ENCODE assay signal across 11 cellular contexts in the genomic region with DNA sequence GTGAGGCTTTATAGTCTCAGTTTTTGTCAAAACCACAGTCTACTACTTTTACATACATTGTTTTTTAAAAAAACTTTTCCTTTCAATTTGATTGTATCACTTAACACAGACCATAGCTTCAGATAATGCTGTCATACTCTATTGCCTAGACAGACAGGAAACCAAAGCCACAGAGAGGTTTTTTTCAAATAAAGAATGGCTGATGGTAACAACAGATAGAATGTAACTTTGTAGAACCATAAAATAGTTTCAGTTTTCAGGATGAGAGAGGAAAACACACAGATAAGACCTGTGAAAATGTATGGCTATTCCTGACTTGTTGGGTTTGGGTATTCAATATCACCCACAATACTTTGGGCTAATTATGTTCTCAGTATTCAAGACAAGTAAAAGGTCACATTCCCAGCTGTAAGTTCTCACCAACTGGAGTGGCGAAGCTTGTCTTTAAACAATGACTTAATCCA.
DNase-seq lines count a peak whose midpoint lies in the region; ATAC-seq and TF ChIP-seq lines count a peak whose summit lies in the region.
"Had no signal": no experiment of that assay in that cellular context is flagged by ENCODE, and none has a peak within 500 bp of the region (broad histone marks: within the 10 kb centered on the region; RNA-seq: fewer than 3 reads in every experiment).

No MANE protein-coding gene starts in this region.

- no peak overlapping the region for H3K9ac ChIP-seq in Loucy (ENCODE audit: low read depth, low read length, poor library complexity, severe bottlenecking)

- no peaks in the 10 kb centered on the region for H3K27me3 ChIP-seq in Loucy (ENCODE audit: insufficient read depth, low read length, poor library complexity, severe bottlenecking)

- H3K9me3 ChIP-seq in Loucy (ENCODE audit: insufficient read depth, low read depth, low read length): no peaks in the 10 kb centered on the region
- H3K9me3 ChIP-seq: heart right ventricle had no signal

- no peaks in the 10 kb centered on the region for H3K9me2 ChIP-seq in Loucy (replicated peaks; ENCODE audit: low read depth, low read length)

- H3K27me3 Mint-ChIP-seq in naive B cell: peaks cover 0 to 4% (median 0%) of the 10 kb centered on the region in 3 donors

- no peaks in the 10 kb centered on the region for H3K9me3 Mint-ChIP-seq in naive B cell

- H3K4me2 ChIP-seq in Loucy (ENCODE audit: low read depth, low read length, poor library complexity, severe bottlenecking): peak overlapping the region; percentile 69

- no peaks in the 10 kb centered on the region for H3K79me2 ChIP-seq in Loucy (ENCODE audit: insufficient read depth, low read length)

- ATAC-seq in GM18873 (IDR thresholded peaks at IDR 0.05; ENCODE audit: low FRiP score, unreplicated experiment) (peak; percentile 93), HG02610 (IDR thresholded peaks at IDR 0.05; ENCODE audit: unreplicated experiment) (peak; percentile 99), naive B cell (ENCODE audit: low read depth in 2 of 2) (peak; percentile 63 to 77)
- ATAC-seq: heart right ventricle had no signal

- peaks cover 37% of the 10 kb centered on the region for H3K4me1 ChIP-seq in Loucy (ENCODE audit: insufficient read depth, low read length, poor library complexity, severe bottlenecking)
- H3K4me1 ChIP-seq: heart right ventricle had no signal

- DNase-seq in naive B cell: peak; percentile 26
- no peak for DNase-seq in cardiac septum (ENCODE audit: low spot score)
- no peak for DNase-seq in NCI-H2196 (lab: John Stamatoyannopoulos, UW; ENCODE audit: unreplicated experiment)
- DNase-seq in AG20443 (ENCODE audit: low spot score): no peak
- no peak for DNase-seq in NCI-H2171 (lab: John Stamatoyannopoulos, UW)
- DNase-seq: activated CD8-positive, alpha-beta memory T cell treated with anti-CD3 and anti-CD28 coated beads for 24 hours; heart right ventricle; stimulated activated CD4-positive, alpha-beta T cell treated with anti-CD3 and anti-CD28 coated beads, Interleukin-4, amount 100 ng/mL, for 4 hours had no signal

- peak overlapping the region in 1 of 6 donors; percentile 49 for H3K27ac Mint-ChIP-seq in naive B cell

- intact Hi-C loops in cardiac septum (cut with DNase I): no loop called here

- no peaks in the 10 kb centered on the region for H3K36me3 ChIP-seq in Loucy (ENCODE audit: insufficient read depth, low read length)
- H3K36me3 ChIP-seq: heart right ventricle had no signal

- no peak overlapping the region for H2AFZ ChIP-seq in Loucy (ENCODE audit: low read length)

- no peak for TF ChIP-seq CTCF in Loucy (conservative IDR thresholded peaks at IDR 0.05; ENCODE audit: low read length)

- H3K4me3 ChIP-seq in Loucy (ENCODE audit: low read length, poor library complexity, severe bottlenecking): peak overlapping the region; percentile 37
- H3K4me3 ChIP-seq: heart right ventricle had no signal

- no peak overlapping the region for H3K4me3 Mint-ChIP-seq in naive B cell

- H4K20me1 ChIP-seq in Loucy (ENCODE audit: insufficient read depth, low read length, poor library complexity, severe bottlenecking): no peaks in the 10 kb centered on the region

- H3K36me3 Mint-ChIP-seq in naive B cell: no peaks in the 10 kb centered on the region

- H3K4me1 Mint-ChIP-seq in naive B cell: peaks cover 0 to 12% (median 11%) of the 10 kb centered on the region in 3 donors

- 0 out of 2 replicates have a peak, but pooled peaks cover 4% of the 10 kb centered on the region for H3F3A ChIP-seq in Loucy (ENCODE audit: low read depth)
